Comparison of ENCODE assay signal across 17 cellular contexts in genomic region chr12:102848832-102849231, GRCh38.
"Had no signal": no experiment of that assay in that cellular context is flagged by ENCODE, and none has a peak within 500 bp of the region (broad histone marks: within the 10 kb centered on the region; RNA-seq: fewer than 3 reads in every experiment).

No MANE protein-coding gene starts in this region.

- H3K27ac ChIP-seq: hepatocyte, left ventricle myocardium inferior, neutrophil, tibial nerve, vagina had no signal

- H3K4me3 Mint-ChIP-seq: activated B cell treated with CpG ODN at 0.5 μM for 24 hours; activated CD4-positive, alpha-beta T cell treated with anti-CD3 and anti-CD28 coated beads, Interleukin-2, amount 10 ng/mL, durations not matched to agents 7 days and 5 days; activated naive CD8-positive, alpha-beta T cell treated with anti-CD3 and anti-CD28 coated beads, Interleukin-2, amount 10 ng/mL, durations not matched to agents 7 days and 5 days; activated T-helper 1 cell treated with anti-CD3 and anti-CD28 coated beads, Interleukin-12 subunit alpha, Interleukin-12 subunit beta, Interleukin-2, Interleukin-4 antibody, amounts not matched to agents 30 ng/mL and 10 ng/mL and 1 ng/mL, durations not matched to agents 14 hours and 24 hours and 36 hours; memory B cell; naive thymus-derived CD8-positive, alpha-beta T cell; stimulated activated memory B cell treated with anti-CD40 and anti-IgM and Interleukin-4, amounts not matched to agents 10 μg/mL and 1 μg/mL and 100 μg/mL, for 72 hours; T-helper 17 cell had no signal

- DNase-seq: activated B cell treated with CpG ODN at 0.5 μM for 24 hours; activated CD4-positive, alpha-beta T cell treated with anti-CD3 and anti-CD28 coated beads, Interleukin-2, amount 10 ng/mL, durations not matched to agents 7 days and 5 days; activated naive CD8-positive, alpha-beta T cell treated with anti-CD3 and anti-CD28 coated beads, Interleukin-2, amount 10 ng/mL, durations not matched to agents 7 days and 5 days; aorta; dermis blood vessel endothelial cell; left ventricle myocardium inferior; naive thymus-derived CD8-positive, alpha-beta T cell; retina; stimulated activated CD4-positive, alpha-beta T cell treated with anti-CD3 and anti-CD28 coated beads, Interleukin-2, amount 100 ng/mL, for 48 hours; T-helper 17 cell had no signal

- H3K4me3 ChIP-seq: hepatocyte, left ventricle myocardium inferior, tibial nerve, vagina had no signal

- H3K27me3 Mint-ChIP-seq: activated CD4-positive, alpha-beta T cell treated with anti-CD3 and anti-CD28 coated beads, Interleukin-2, amount 10 ng/mL, durations not matched to agents 7 days and 5 days had no signal

- H3K4me1 Mint-ChIP-seq: activated B cell treated with CpG ODN at 0.5 μM for 24 hours; activated CD4-positive, alpha-beta T cell treated with anti-CD3 and anti-CD28 coated beads, Interleukin-2, amount 10 ng/mL, durations not matched to agents 7 days and 5 days; activated naive CD8-positive, alpha-beta T cell treated with anti-CD3 and anti-CD28 coated beads, Interleukin-2, amount 10 ng/mL, durations not matched to agents 7 days and 5 days; memory B cell; naive thymus-derived CD8-positive, alpha-beta T cell; stimulated activated memory B cell treated with anti-CD40 and anti-IgM and Interleukin-4, amounts not matched to agents 10 μg/mL and 1 μg/mL and 100 μg/mL, for 72 hours; T-helper 17 cell had no signal

- H3K4me1 ChIP-seq: left ventricle myocardium inferior, tibial nerve, vagina had no signal

- H3K9me3 ChIP-seq: left ventricle myocardium inferior, neutrophil, tibial nerve, vagina had no signal

- H3K36me3 ChIP-seq: left ventricle myocardium inferior, neutrophil, tibial nerve, vagina had no signal

- H3K9me3 Mint-ChIP-seq: activated B cell treated with CpG ODN at 0.5 μM for 24 hours; activated CD4-positive, alpha-beta T cell treated with anti-CD3 and anti-CD28 coated beads, Interleukin-2, amount 10 ng/mL, durations not matched to agents 7 days and 5 days; activated naive CD8-positive, alpha-beta T cell treated with anti-CD3 and anti-CD28 coated beads, Interleukin-2, amount 10 ng/mL, durations not matched to agents 7 days and 5 days; activated T-helper 1 cell treated with anti-CD3 and anti-CD28 coated beads, Interleukin-12 subunit alpha, Interleukin-12 subunit beta, Interleukin-2, Interleukin-4 antibody, amounts not matched to agents 30 ng/mL and 10 ng/mL and 1 ng/mL, durations not matched to agents 14 hours and 24 hours and 36 hours; stimulated activated memory B cell treated with anti-CD40 and anti-IgM and Interleukin-4, amounts not matched to agents 10 μg/mL and 1 μg/mL and 100 μg/mL, for 72 hours had no signal

- H3K27me3 ChIP-seq: hepatocyte, neutrophil, tibial nerve, vagina had no signal

- H3K27ac Mint-ChIP-seq: activated B cell treated with CpG ODN at 0.5 μM for 24 hours; activated CD4-positive, alpha-beta T cell treated with anti-CD3 and anti-CD28 coated beads, Interleukin-2, amount 10 ng/mL, durations not matched to agents 7 days and 5 days; activated naive CD8-positive, alpha-beta T cell treated with anti-CD3 and anti-CD28 coated beads, Interleukin-2, amount 10 ng/mL, durations not matched to agents 7 days and 5 days; activated T-helper 1 cell treated with anti-CD3 and anti-CD28 coated beads, Interleukin-12 subunit alpha, Interleukin-12 subunit beta, Interleukin-2, Interleukin-4 antibody, amounts not matched to agents 30 ng/mL and 10 ng/mL and 1 ng/mL, durations not matched to agents 14 hours and 24 hours and 36 hours; memory B cell; naive thymus-derived CD8-positive, alpha-beta T cell; stimulated activated memory B cell treated with anti-CD40 and anti-IgM and Interleukin-4, amounts not matched to agents 10 μg/mL and 1 μg/mL and 100 μg/mL, for 72 hours; T-helper 17 cell had no signal

- ATAC-seq: naive thymus-derived CD8-positive, alpha-beta T cell; stimulated activated memory B cell treated with anti-CD40 and anti-IgM and Interleukin-4, amounts not matched to agents 10 μg/mL and 1 μg/mL and 100 μg/mL, for 72 hours; T-helper 17 cell had no signal

- H3K36me3 Mint-ChIP-seq: activated naive CD8-positive, alpha-beta T cell treated with anti-CD3 and anti-CD28 coated beads, Interleukin-2, amount 10 ng/mL, durations not matched to agents 7 days and 5 days; naive thymus-derived CD8-positive, alpha-beta T cell; stimulated activated memory B cell treated with anti-CD40 and anti-IgM and Interleukin-4, amounts not matched to agents 10 μg/mL and 1 μg/mL and 100 μg/mL, for 72 hours had no signal
